8 cellular contexts compared by ENCODE assay signal in the genomic region with DNA sequence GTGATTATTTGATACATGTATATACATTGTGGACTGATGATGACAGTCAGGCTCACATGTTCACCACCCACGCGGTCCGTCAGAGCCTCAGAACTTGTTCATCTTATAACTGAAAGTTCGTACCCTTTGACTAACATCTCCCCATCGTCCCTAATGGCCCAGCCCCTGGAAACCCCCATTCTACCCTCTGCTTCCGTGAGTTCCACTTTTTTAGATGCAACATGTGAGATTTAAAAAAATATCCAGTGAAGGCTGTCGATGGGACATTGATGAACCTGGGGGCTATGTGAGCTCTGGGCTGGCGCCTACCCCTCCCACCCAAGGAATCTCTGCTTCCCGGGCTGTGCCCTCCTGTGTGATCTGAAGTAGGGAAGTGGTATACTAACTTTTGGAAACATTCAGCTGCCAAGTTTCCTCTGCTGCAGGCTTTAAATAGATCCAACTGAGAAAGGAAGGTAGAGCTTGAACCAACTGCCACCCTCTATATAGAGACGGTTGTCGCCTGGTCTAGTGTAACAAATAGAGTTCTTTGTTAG.
DNase-seq lines count a peak whose midpoint lies in the region; ATAC-seq, FAIRE-seq and TF ChIP-seq lines count a peak whose summit lies in the region.

No MANE protein-coding gene starts in this region.

- POLR2A ChIA-PET in HepG2 (lab: Yijun Ruan, JAX): no interaction called here

- H3K4me2 ChIP-seq in HepG2 (ENCODE audit: low read depth, low read length): no peak overlapping the region
- H3K4me2 ChIP-seq in GM23338: no peak overlapping the region

- peaks cover 0 to 88% of the 10 kb centered on the region in 2 donors for H3K4me1 ChIP-seq in right atrium auricular region
- H3K4me1 ChIP-seq in HepG2 (ENCODE audit: insufficient read depth, low read length): no peaks in the 10 kb centered on the region
- H3K4me1 ChIP-seq in GM23338 (ENCODE audit: insufficient read depth): no peaks in the 10 kb centered on the region; the same call in 1 of the 2 replicates

- H3K27me3 ChIP-seq in right atrium auricular region: no peaks in the 10 kb centered on the region
- H3K27me3 ChIP-seq in HepG2 (ENCODE audit: control insufficient read depth in 1 of 2, insufficient read depth in 2 of 2, low read length in 2 of 2): no peaks in the 10 kb centered on the region
- H3K27me3 ChIP-seq in GM23338 (ENCODE audit: insufficient read depth): no peaks in the 10 kb centered on the region

- H3K27me3 Mint-ChIP-seq in GM23338 (ENCODE audit: insufficient read depth, low read depth, poor library complexity): no peaks in the 10 kb centered on the region

- H2AFZ ChIP-seq in HepG2 (ENCODE audit: low read length) (no peak overlapping the region), GM23338 (no peak overlapping the region)

- 90% methylated on average over 11 of the region's 11 CpGs for WGBS in HepG2 (ENCODE audit: low lambda C conversion rate)

- H3K4me3 Mint-ChIP-seq in GM23338: no peak overlapping the region

- TF ChIP-seq POLR2A in HepG2 (IDR thresholded peaks at IDR 0.05; ENCODE audit: insufficient read depth in 1 of 2, low read depth in 2 of 2, low read length in 2 of 2): no peak

- no peak for TF ChIP-seq EP300 in HepG2 (IDR thresholded peaks at IDR 0.05; ENCODE audit: low read depth in 2 of 2, low read length in 2 of 2)
- TF ChIP-seq EP300 in HepG2 (CRISPR knock-in tag; IDR thresholded peaks at IDR 0.05; ENCODE audit: borderline replicate concordance): no peak

- H3K36me3 ChIP-seq in right atrium auricular region: no peaks in the 10 kb centered on the region
- no peaks in the 10 kb centered on the region for H3K36me3 ChIP-seq in HepG2 (replicated peaks in 1 of 2; ENCODE audit: control insufficient read depth in 1 of 2, insufficient read depth in 2 of 2, low read length in 2 of 2)
- H3K36me3 ChIP-seq in GM23338 (ENCODE audit: insufficient read depth): no peaks in the 10 kb centered on the region

- TF ChIP-seq RAD21 in HepG2 (CRISPR knock-in tag; IDR thresholded peaks at IDR 0.05): no peak

- no peak for FAIRE-seq in HepG2 (lab: Jason Lieb, UNC)

- H3K36me3 Mint-ChIP-seq in GM23338 (ENCODE audit: low read depth): no peaks in the 10 kb centered on the region

- BruUV-seq in HepG2 (replicated peaks; lab: Mats Ljungman, UMichigan): no TSS peak

- in situ Hi-C loops in HepG2 (cut with HindIII; ENCODE audit: extremely low pct_ligation_motif_present, low pct_unique_long_range_greater_than_20kb) (loop anchor here (25.0 kb wide), 1 partner anchor 225 kb away; no protein-coding TSS in a partner anchor), ACHN (cut with HindIII; ENCODE audit: low pct_ligation_motif_present, low pct_unique_long_range_greater_than_20kb, low sequenced_read_pairs) (no loop called here)

- H3K9me3 Mint-ChIP-seq in GM23338: no peaks in the 10 kb centered on the region

- no peaks in the 10 kb centered on the region for H3K9me2 ChIP-seq in GM23338 (ENCODE audit: insufficient read depth)

- peaks cover 3% of the 10 kb centered on the region; the same call in 1 of the 2 replicates for H4K20me1 ChIP-seq in HepG2 (ENCODE audit: insufficient read depth, low read length)
- H4K20me1 ChIP-seq in GM23338 (replicated peaks; ENCODE audit: insufficient read depth): no peaks in the 10 kb centered on the region

- H3K9me3 ChIP-seq in right atrium auricular region: no peaks in the 10 kb centered on the region
- no peaks in the 10 kb centered on the region for H3K9me3 ChIP-seq in HepG2 (ENCODE audit: low read length)

- ATAC-seq in GM18868 (IDR thresholded peaks at IDR 0.05; ENCODE audit: unreplicated experiment): peak; percentile 72
- ATAC-seq in HG03025 (IDR thresholded peaks at IDR 0.05; ENCODE audit: low FRiP score, unreplicated experiment): peak; percentile 37
- ATAC-seq in HepG2: no peak
- ATAC-seq in GM23338: no peak

- peaks cover 14% of the 10 kb centered on the region for H3K4me1 Mint-ChIP-seq in GM23338

- DNase-seq in activated CD4-positive, alpha-beta T cell treated with anti-CD3 and anti-CD28 coated beads for 4 hours: peak; percentile 77 to 79
- DNase-seq in right atrium auricular region (ENCODE audit: low spot score) (no peak), HepG2 (ENCODE audit: low spot score) (no peak), kidney glomerular epithelial cell (lab: John Stamatoyannopoulos, UW) (no peak), ACHN (no peak), GM23338 (ENCODE audit: low spot score) (no peak)

- H3K9ac ChIP-seq in HepG2 (ENCODE audit: insufficient read depth, low read depth, low read length): no peak overlapping the region

- no peaks in the 10 kb centered on the region for H3F3A ChIP-seq in GM23338 (replicated peaks; ENCODE audit: low read depth)

- TF ChIP-seq CTCF in right atrium auricular region (IDR thresholded peaks at IDR 0.05) (no peak), HepG2 (CRISPR knock-in tag; IDR thresholded peaks at IDR 0.05) (no peak), GM23338 (conservative IDR thresholded peaks at IDR 0.05; ENCODE audit: low read depth in 2 of 2) (no peak)

- H3K4me3 ChIP-seq in right atrium auricular region: no peak overlapping the region
- no peak overlapping the region for H3K4me3 ChIP-seq in HepG2 (replicated peaks in 1 of 3; ENCODE audit: insufficient read depth in 1 of 3, low read depth in 2 of 3, low read length in 3 of 3)
- H3K4me3 ChIP-seq in GM23338: no peak overlapping the region

- H3K79me2 ChIP-seq in HepG2 (ENCODE audit: insufficient read depth, low read length) (no peaks in the 10 kb centered on the region), GM23338 (replicated peaks; ENCODE audit: insufficient read depth) (no peaks in the 10 kb centered on the region)

- intact Hi-C loops in HepG2 (cut with micrococcal nuclease; ENCODE audit: unreplicated experiment): no loop called here

- peak overlapping the region; percentile 79 to 81 for H3K27ac ChIP-seq in right atrium auricular region
- no peak overlapping the region for H3K27ac ChIP-seq in HepG2 (ENCODE audit: extremely low read length, insufficient read depth, low read length)
- H3K27ac ChIP-seq in GM23338 (ENCODE audit: low read depth): no peak overlapping the region

- CTCF ChIA-PET in HepG2 (lab: Yijun Ruan, JAX; ENCODE audit: low intra/inter-chr PET ratio, low total read pairs): no interaction called here

- H3K27ac Mint-ChIP-seq in GM23338: no peak overlapping the region

TF ChIP-seq in HepG2, 621 proteins besides CTCF, POLR2A, EP300 and RAD21 (continues in another document):
- TF ChIP-seq KLF6 (CRISPR knock-in tag; IDR thresholded peaks at IDR 0.05) (no peak), BCL6 (CRISPR knock-in tag; IDR thresholded peaks at IDR 0.05) (no peak), IKZF4 (CRISPR knock-in tag; IDR thresholded peaks at IDR 0.05; ENCODE audit: borderline replicate concordance, low read depth, not compliant biosample characterization) (no peak), CAMTA2 (CRISPR knock-in tag; IDR thresholded peaks at IDR 0.05; ENCODE audit: borderline replicate concordance) (no peak), ARHGAP35 (CRISPR knock-in tag; IDR thresholded peaks at IDR 0.05; ENCODE audit: borderline replicate concordance) (no peak)

TF ChIP-seq in GM23338, 12 proteins besides CTCF, POLR2A, EP300 and RAD21 (continues in another document):
- TF ChIP-seq EZH2phosphoT487 (IDR thresholded peaks at IDR 0.05; ENCODE audit: unreplicated experiment) (no peak), EZH2 (IDR thresholded peaks at IDR 0.05; ENCODE audit: low read depth, unreplicated experiment) (no peak), CREB1 (CRISPR knock-in tag; IDR thresholded peaks at IDR 0.05; ENCODE audit: low read depth) (no peak)
- TF ChIP-seq, protein P1, sequence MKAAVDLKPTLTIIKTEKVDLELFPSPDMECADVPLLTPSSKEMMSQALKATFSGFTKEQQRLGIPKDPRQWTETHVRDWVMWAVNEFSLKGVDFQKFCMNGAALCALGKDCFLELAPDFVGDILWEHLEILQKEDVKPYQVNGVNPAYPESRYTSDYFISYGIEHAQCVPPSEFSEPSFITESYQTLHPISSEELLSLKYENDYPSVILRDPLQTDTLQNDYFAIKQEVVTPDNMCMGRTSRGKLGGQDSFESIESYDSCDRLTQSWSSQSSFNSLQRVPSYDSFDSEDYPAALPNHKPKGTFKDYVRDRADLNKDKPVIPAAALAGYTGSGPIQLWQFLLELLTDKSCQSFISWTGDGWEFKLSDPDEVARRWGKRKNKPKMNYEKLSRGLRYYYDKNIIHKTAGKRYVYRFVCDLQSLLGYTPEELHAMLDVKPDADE (IDR thresholded peaks at IDR 0.05): no peak

Comparison
In these comparisons a context has a peak if more than half of its experiments do, and no peak if none do; other contexts are left out.
1. ATAC-seq: peak in GM18868 (single experiment) and HG03025 (single experiment); none in HepG2 (single experiment) and GM23338 (single experiment).
2. DNase-seq: peak in activated CD4-positive, alpha-beta T cell treated with anti-CD3 and anti-CD28 coated beads for 4 hours (2 of 2); none in right atrium auricular region (single experiment), HepG2 (single experiment), kidney glomerular epithelial cell (single experiment), ACHN (single experiment) and GM23338 (single experiment).
3. H3K27ac ChIP-seq: peak in right atrium auricular region (2 of 2); none in HepG2 (single experiment) and GM23338 (single experiment).